ENCODE assay signal across 7 cellular contexts in genomic region chr14:26678732-26679420, GRCh38.
DNase-seq lines count a peak whose midpoint lies in the region; TF ChIP-seq lines count a peak whose summit lies in the region.
"Not testable (repeated sequence)": the region's sequence is repeated elsewhere in the genome, so short reads cannot be mapped to it uniquely, and the experiment has no call there.

No MANE protein-coding gene starts in this region.

- H2AFZ ChIP-seq in neuronal stem cell (ENCODE audit: low read length) = peak overlapping the region; percentile 74

- H3K27me3 ChIP-seq in HUES48 (ENCODE audit: control insufficient read depth, insufficient read depth, low read length); SJCRH30; colonic mucosa; neuronal stem cell (ENCODE audit: control insufficient read depth in 3 of 3, insufficient read depth in 3 of 3, low read depth in 1 of 3, low read length in 3 of 3): not testable (repeated sequence)

- not testable (repeated sequence) for H2BK12ac ChIP-seq in neuronal stem cell (ENCODE audit: low read length)

- peaks cover 12% of the 10 kb centered on the region; the same call in 1 of the 2 replicates for H3K9me3 ChIP-seq in HUES48 (ENCODE audit: control insufficient read depth, insufficient read depth, low read length)
- H3K9me3 ChIP-seq in SJCRH30 (replicated peaks); colonic mucosa; neuronal stem cell (replicated peaks in 1 of 2; ENCODE audit: control insufficient read depth in 2 of 2, insufficient read depth in 1 of 2, low read depth in 1 of 2, low read length in 2 of 2): not testable (repeated sequence)

- H3K4me2 ChIP-seq in neuronal stem cell (ENCODE audit: insufficient read depth, low read length, poor library complexity, severe bottlenecking) = not testable (repeated sequence)

- H3K4me3 ChIP-seq in HUES48 (ENCODE audit: low read depth, low read length) = peak overlapping the region; percentile 40; the same call in 1 of the 2 replicates
- peak overlapping the region; percentile 27; the same call in 1 of the 2 replicates for H3K4me3 ChIP-seq in SJCRH30
- H3K4me3 ChIP-seq in colonic mucosa = not testable (repeated sequence)
- peak overlapping the region in 1 of 2 donors; percentile 24 for H3K4me3 ChIP-seq in neuronal stem cell (ENCODE audit: low read length in 2 of 2)

- H3K18ac ChIP-seq in neuronal stem cell (ENCODE audit: low read length) = not testable (repeated sequence)

- H3K27ac ChIP-seq in HUES48 (ENCODE audit: low read depth, low read length); SJCRH30; colonic mucosa; neuronal stem cell (replicated peaks; ENCODE audit: low read length): not testable (repeated sequence)

- not testable (repeated sequence) for H2BK5ac ChIP-seq in neuronal stem cell (ENCODE audit: low read length)

- not testable (repeated sequence) for H3K36me3 ChIP-seq in HUES48 (ENCODE audit: control insufficient read depth, insufficient read depth, low read length); SJCRH30; colonic mucosa; neuronal stem cell (replicated peaks in 1 of 2; ENCODE audit: control insufficient read depth in 2 of 2, insufficient read depth in 2 of 2, low read length in 2 of 2)

- peaks cover 21% of the 10 kb centered on the region for H3K9me3 Mint-ChIP-seq in mesothelial cell of epicardium

- not testable (repeated sequence) for H4K91ac ChIP-seq in neuronal stem cell (ENCODE audit: low read depth, low read length, poor library complexity)

- H4K8ac ChIP-seq in neuronal stem cell (ENCODE audit: low read depth, low read length) = not testable (repeated sequence)

- H3K4ac ChIP-seq in neuronal stem cell (ENCODE audit: low read length) = not testable (repeated sequence)

- DNase-seq in DMS53 (lab: John Stamatoyannopoulos, UW) (peak; percentile 41), NCI-H748 (lab: John Stamatoyannopoulos, UW; ENCODE audit: unreplicated experiment) (peak; percentile 72), colonic mucosa (peak; percentile 47)
- DNase-seq in SJCRH30; mesothelial cell of epicardium (ENCODE audit: low spot score in 2 of 2, unreplicated experiment in 2 of 2); neuronal stem cell (ENCODE audit: low spot score): not testable (repeated sequence)

- H3K9ac ChIP-seq in HUES48 (ENCODE audit: low read depth, low read length); colonic mucosa (ENCODE audit: low read depth in 2 of 2, low read length in 2 of 2); neuronal stem cell (ENCODE audit: low read depth, low read length, poor library complexity): not testable (repeated sequence)

- WGBS in neuronal stem cell (ENCODE audit: extremely low coverage in 2 of 2, insufficient read length in 2 of 2, insufficient replicate concordance in 1 of 2), 2 donors = no CpG with 5 or more reads among the region's 31 CpGs

- not testable (repeated sequence) for H3K27me3 Mint-ChIP-seq in mesothelial cell of epicardium (ENCODE audit: low read depth)

- not testable (repeated sequence) for H3K79me1 ChIP-seq in neuronal stem cell (ENCODE audit: low read depth, low read length)

- H3K4me3 Mint-ChIP-seq in mesothelial cell of epicardium = peak overlapping the region; percentile 64

- H3K14ac ChIP-seq in neuronal stem cell (ENCODE audit: low read length) = not testable (repeated sequence)

- H2AK5ac ChIP-seq in neuronal stem cell (ENCODE audit: low read depth, low read length) = not testable (repeated sequence)

- H2BK15ac ChIP-seq in neuronal stem cell (ENCODE audit: low read length) = not testable (repeated sequence)

- not testable (repeated sequence) for H3K27ac Mint-ChIP-seq in mesothelial cell of epicardium

- not testable (repeated sequence) for H3K4me1 ChIP-seq in HUES48 (ENCODE audit: control insufficient read depth, insufficient read depth, low read length); SJCRH30; colonic mucosa; neuronal stem cell (ENCODE audit: control insufficient read depth in 2 of 2, insufficient read depth in 1 of 2, low read depth in 1 of 2, low read length in 2 of 2)

- H3K4me1 Mint-ChIP-seq in mesothelial cell of epicardium = not testable (repeated sequence)

- intact Hi-C loops in colonic mucosa (cut with DNase I) = not testable (repeated sequence)

- not testable (repeated sequence) for H3K36me3 Mint-ChIP-seq in mesothelial cell of epicardium

- H2BK120ac ChIP-seq in neuronal stem cell (ENCODE audit: low read depth, low read length) = not testable (repeated sequence)

- TF ChIP-seq CTCF in colonic mucosa (IDR thresholded peaks at IDR 0.05); mesothelial cell of epicardium (IDR thresholded peaks at IDR 0.05; ENCODE audit: unreplicated experiment): not testable (repeated sequence)

- not testable (repeated sequence) for H3K23ac ChIP-seq in neuronal stem cell (ENCODE audit: low read depth, low read length, poor library complexity)
